ENCODE assay signal across 11 cellular contexts in the genomic region with DNA sequence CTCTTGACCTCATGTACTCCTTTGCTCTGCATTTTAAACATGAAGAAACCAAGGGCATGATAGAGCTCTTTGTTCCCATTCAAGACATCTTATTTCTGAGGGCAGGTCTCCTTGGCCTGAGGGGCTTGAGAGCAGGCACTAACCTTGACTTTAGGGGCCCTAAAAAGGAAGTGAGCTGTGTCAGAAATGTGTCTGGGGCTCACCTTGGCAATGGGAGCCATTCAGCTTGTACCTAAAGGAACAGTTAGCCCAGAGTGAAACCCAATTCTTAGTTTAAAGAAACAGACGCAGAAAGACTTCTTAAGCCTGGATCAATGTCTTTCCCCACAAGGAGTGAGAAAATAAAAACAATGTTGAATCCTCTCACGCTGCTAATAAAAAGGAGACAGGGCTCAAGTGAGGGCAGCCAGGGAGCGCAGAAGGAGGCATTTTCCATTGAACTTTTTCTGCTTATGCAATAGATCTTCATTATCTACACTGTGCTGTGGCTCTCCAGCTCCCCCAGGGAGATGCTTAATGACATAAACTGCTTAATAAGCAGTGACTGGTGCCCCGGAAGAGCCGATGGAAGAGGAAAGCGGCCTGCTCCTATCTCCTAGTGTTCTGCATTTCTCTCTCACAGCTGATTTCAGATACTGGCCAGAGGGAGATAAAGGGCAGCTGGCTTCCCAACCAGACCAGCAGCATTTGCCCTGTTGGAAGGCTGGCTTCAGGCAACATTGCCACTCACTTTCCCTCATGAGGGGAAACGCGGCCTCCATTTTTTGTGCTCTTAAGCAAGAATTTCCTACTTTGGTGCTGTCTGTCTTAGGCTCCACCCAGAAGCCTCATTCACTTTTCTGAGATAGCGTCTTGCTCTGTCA.
A peak's percentile ranks its signal among the peaks of the same experiment; 100 is the strongest.
DNase-seq lines count a peak whose midpoint lies in the region; ATAC-seq and TF ChIP-seq lines count a peak whose summit lies in the region.
"Had no signal": no experiment of that assay in that cellular context is flagged by ENCODE, and none has a peak within 500 bp of the region (broad histone marks: within the 10 kb centered on the region; RNA-seq: fewer than 3 reads in every experiment).

No MANE protein-coding gene starts in this region.

- WGBS in aorta, 2 donors = 87 to 88% methylated on average over 9 of the region's 9 CpGs

- no peak overlapping the region for H3K4me3 ChIP-seq in aorta (ENCODE audit: low read length in 2 of 2)

- no peak overlapping the region for H3K27ac Mint-ChIP-seq in activated CD4-positive, alpha-beta T cell treated with anti-CD3 and anti-CD28 coated beads, Interleukin-2, amount 10 ng/mL, durations not matched to agents 24 days and 14 days
- no peak overlapping the region for H3K27ac Mint-ChIP-seq in natural killer cell
- H3K27ac Mint-ChIP-seq: activated T-helper 17 cell treated with anti-CD3 and anti-CD28 coated beads, Interleukin-2, amount 50 U/mL, for 72 hours had no signal

- no peaks in the 10 kb centered on the region for H3K9me3 Mint-ChIP-seq in activated CD4-positive, alpha-beta T cell treated with anti-CD3 and anti-CD28 coated beads, Interleukin-2, amount 10 ng/mL, durations not matched to agents 24 days and 14 days
- no peaks in the 10 kb centered on the region for H3K9me3 Mint-ChIP-seq in natural killer cell
- H3K9me3 Mint-ChIP-seq: activated T-helper 17 cell treated with anti-CD3 and anti-CD28 coated beads, Interleukin-2, amount 50 U/mL, for 72 hours had no signal

- no peak overlapping the region for H3K4me3 Mint-ChIP-seq in activated CD4-positive, alpha-beta T cell treated with anti-CD3 and anti-CD28 coated beads, Interleukin-2, amount 10 ng/mL, durations not matched to agents 24 days and 14 days
- no peak overlapping the region for H3K4me3 Mint-ChIP-seq in natural killer cell
- H3K4me3 Mint-ChIP-seq: activated T-helper 17 cell treated with anti-CD3 and anti-CD28 coated beads, Interleukin-2, amount 50 U/mL, for 72 hours had no signal

- H3K27ac ChIP-seq in aorta (ENCODE audit: low read depth in 1 of 2, low read length in 2 of 2) = no peak overlapping the region

- peaks cover 7% of the 10 kb centered on the region for H3K4me1 Mint-ChIP-seq in activated CD4-positive, alpha-beta T cell treated with anti-CD3 and anti-CD28 coated beads, Interleukin-2, amount 10 ng/mL, durations not matched to agents 24 days and 14 days
- H3K4me1 Mint-ChIP-seq in natural killer cell = no peaks in the 10 kb centered on the region
- H3K4me1 Mint-ChIP-seq: activated T-helper 17 cell treated with anti-CD3 and anti-CD28 coated beads, Interleukin-2, amount 50 U/mL, for 72 hours had no signal

- ATAC-seq in SK-N-SH treated with all-trans-retinoic acid at 6 μM for 48 hours (peak; percentile 67), aorta (ENCODE audit: low FRiP score) (peak; percentile 22), HG03457 (IDR thresholded peaks at IDR 0.05; ENCODE audit: unreplicated experiment) (no peak), natural killer cell (no peak)
- ATAC-seq: activated T-helper 17 cell treated with anti-CD3 and anti-CD28 coated beads, Interleukin-2, amount 50 U/mL, for 72 hours had no signal

- no peak for TF ChIP-seq CTCF in natural killer cell (IDR thresholded peaks at IDR 0.05)

- H3K27me3 ChIP-seq in aorta (ENCODE audit: control insufficient read depth in 1 of 2, insufficient read depth in 2 of 2, low read length in 1 of 2) = no peaks in the 10 kb centered on the region

- no peaks in the 10 kb centered on the region for H3K9me3 ChIP-seq in aorta (ENCODE audit: control insufficient read depth, low read length)

- intact Hi-C loops in activated CD4-positive, alpha-beta T cell treated with anti-CD3 and anti-CD28 coated beads, Interleukin-2, amount 10 ng/mL, durations not matched to agents 24 days and 14 days (cut with micrococcal nuclease) = no loop called here
- intact Hi-C loops in aorta (cut with DNase I) (no loop called here), natural killer cell (cut with micrococcal nuclease) (no loop called here)

- peaks cover 16% of the 10 kb centered on the region for H3K27me3 Mint-ChIP-seq in activated CD4-positive, alpha-beta T cell treated with anti-CD3 and anti-CD28 coated beads, Interleukin-2, amount 10 ng/mL, durations not matched to agents 24 days and 14 days
- peaks cover 10 to 21% of the 10 kb centered on the region in 2 donors for H3K27me3 Mint-ChIP-seq in natural killer cell (ENCODE audit: low read depth in 2 of 2)

- no peaks in the 10 kb centered on the region for H3K36me3 Mint-ChIP-seq in activated CD4-positive, alpha-beta T cell treated with anti-CD3 and anti-CD28 coated beads, Interleukin-2, amount 10 ng/mL, durations not matched to agents 24 days and 14 days (ENCODE audit: low read depth)
- no peaks in the 10 kb centered on the region for H3K36me3 Mint-ChIP-seq in natural killer cell

- DNase-seq in activated CD4-positive, alpha-beta T cell treated with anti-CD3 and anti-CD28 coated beads, Interleukin-2, amount 10 ng/mL, durations not matched to agents 24 days and 14 days = peak; percentile 53
- no peak for DNase-seq in activated CD4-positive, alpha-beta T cell treated with anti-CD3 and anti-CD28 coated beads for 48 hours
- peak; percentile 49 for DNase-seq in kidney tubule cell (ENCODE audit: low spot score)
- no peak for DNase-seq in aorta
- no peak for DNase-seq in natural killer cell
- no peak for DNase-seq in stimulated activated naive CD4-positive, alpha-beta T cell (lab: John Stamatoyannopoulos, UW)
- DNase-seq: cortex of kidney, KBM-7 had no signal

- H3K36me3 ChIP-seq in aorta (ENCODE audit: control insufficient read depth in 1 of 2, insufficient read depth in 2 of 2, low read length in 1 of 2) = no peaks in the 10 kb centered on the region

- no peaks in the 10 kb centered on the region for H3K4me1 ChIP-seq in aorta (ENCODE audit: control insufficient read depth in 1 of 2, insufficient read depth in 2 of 2, low read length in 2 of 2)

TF ChIP-seq in SK-N-SH treated with all-trans-retinoic acid at 6 μM for 48 hours, 23 proteins besides CTCF, POLR2A, EP300 and RAD21 (continues in another document):
- TF ChIP-seq ZNF565 (CRISPR knock-in tag; conservative IDR thresholded peaks at IDR 0.05; ENCODE audit: low read depth) (no peak), TSHZ2 (CRISPR knock-in tag; IDR thresholded peaks at IDR 0.05) (peak; percentile 97), ISL1 (CRISPR knock-in tag; IDR thresholded peaks at IDR 0.05) (peak; percentile 31; the same call in 1 of the 2 replicates), ESRRG (CRISPR knock-in tag; IDR thresholded peaks at IDR 0.05) (no peak), ZNF8 (CRISPR knock-in tag; IDR thresholded peaks at IDR 0.05) (0 out of 2 replicates have a peak, but pooled peaks have one; percentile 29), TCF4 (CRISPR knock-in tag; IDR thresholded peaks at IDR 0.05; ENCODE audit: borderline replicate concordance) (peak; percentile 95), ZNF70 (CRISPR knock-in tag; IDR thresholded peaks at IDR 0.05) (peak; percentile 37; the same call in 1 of the 2 replicates), ZFP3 (CRISPR knock-in tag; IDR thresholded peaks at IDR 0.05) (0 out of 2 replicates have a peak, but pooled peaks have one; percentile 29), PATZ1 (CRISPR knock-in tag; IDR thresholded peaks at IDR 0.05; ENCODE audit: borderline replicate concordance) (no peak), TOX (CRISPR knock-in tag; IDR thresholded peaks at IDR 0.05; ENCODE audit: borderline replicate concordance) (no peak), GLIS3 (CRISPR knock-in tag; IDR thresholded peaks at IDR 0.05) (no peak; the same call in 1 of the 2 replicates), OSR1 (CRISPR knock-in tag; IDR thresholded peaks at IDR 0.05) (no peak), ZC3H10 (CRISPR knock-in tag; IDR thresholded peaks at IDR 0.05) (no peak), CSDC2 (CRISPR knock-in tag; IDR thresholded peaks at IDR 0.05) (no peak), BACH2 (CRISPR knock-in tag; IDR thresholded peaks at IDR 0.05; ENCODE audit: borderline replicate concordance) (0 out of 2 replicates have a peak, but pooled peaks have one; percentile 43)

Comparison
In these comparisons a context has a peak if more than half of its experiments do, and no peak if none do; other contexts are left out.
1. DNase-seq: peak in activated CD4-positive, alpha-beta T cell treated with anti-CD3 and anti-CD28 coated beads, Interleukin-2, amount 10 ng/mL, durations not matched to agents 24 days and 14 days (single experiment) and kidney tubule cell (single experiment); none in activated CD4-positive, alpha-beta T cell treated with anti-CD3 and anti-CD28 coated beads for 48 hours (single experiment), aorta (0 of 2), natural killer cell (single experiment) and stimulated activated naive CD4-positive, alpha-beta T cell (0 of 6).
2. ATAC-seq: peak in SK-N-SH treated with all-trans-retinoic acid at 6 μM for 48 hours (single experiment) and aorta (single experiment); none in HG03457 (single experiment) and natural killer cell (0 of 3).